Comparison of ENCODE assay signal across 8 cellular contexts in genomic region chr15:50354838-50355611, GRCh38. TPM values are rescaled to one million over a fixed set of nuclear protein-coding genes. Genes with fewer than 3 reads are reported as not detected.
DNase-seq lines count a peak whose midpoint lies in the region; ATAC-seq and TF ChIP-seq lines count a peak whose summit lies in the region.

TSS of gene GABPB1 (minus strand) at chr15:50355198. CDS start at chr15:50309798, 45,400 bp downstream.

- peak; percentile 41 for ATAC-seq in HG03442 (IDR thresholded peaks at IDR 0.05; ENCODE audit: unreplicated experiment)
- peak; percentile 77 for ATAC-seq in left lobe of liver

- peak within 1 kb of the TSS; percentile 92 for H3K4me3 ChIP-seq in AG10803 (ENCODE audit: low read length)

- DNase-seq in AG10803 (ENCODE audit: low read depth) (peak; percentile 97), NCI-H526 (lab: John Stamatoyannopoulos, UW) (peak; percentile 84 to 92), cortex of kidney (lab: John Stamatoyannopoulos, UW) (peak; percentile 16), left lobe of liver (ENCODE audit: low spot score) (peak; percentile 90)
- peak; percentile 82 for DNase-seq in activated CD4-positive, alpha-beta T cell treated with anti-CD3 and anti-CD28 coated beads, Interleukin-2, amount 50 U/mL, for 1 hour
- DNase-seq in stimulated activated CD4-positive, alpha-beta T cell treated with anti-CD3 and anti-CD28 coated beads, Interleukin-2, amount 100 ng/mL, for 24 hours = peak; percentile 88 to 89

- TF ChIP-seq CTCF in AG10803 (conservative IDR thresholded peaks at IDR 0.05; ENCODE audit: low read length) = no peak

- TF ChIP-seq POLR2A in GM19193 (IDR thresholded peaks at IDR 0.05; ENCODE audit: extremely low read depth, insufficient read depth, insufficient read length) = peak; percentile 93

RNA-seq across cellular contexts. Expression of gene GABPB1, which starts in this region (rescaled TPM):
- 6.0 TPM for total RNA-seq in left lobe of liver

Comparison
In these comparisons a context has a peak if more than half of its experiments do, and no peak if none do; other contexts are left out.
1. Peak in every context shown above with its lines: DNase-seq, ATAC-seq and H3K4me3 ChIP-seq.
2. DNase-seq: peak in every context shown above with its lines; median percentile 97 in AG10803; 90 in left lobe of liver; 88 in stimulated activated CD4-positive, alpha-beta T cell treated with anti-CD3 and anti-CD28 coated beads, Interleukin-2, amount 100 ng/mL, for 24 hours; 88 in NCI-H526; 82 in activated CD4-positive, alpha-beta T cell treated with anti-CD3 and anti-CD28 coated beads, Interleukin-2, amount 50 U/mL, for 1 hour; 16 in cortex of kidney.